ENCODE assay signal across 15 cellular contexts in genomic region chr17:6170349-6170748, GRCh38.
"Had no signal": no experiment of that assay in that cellular context is flagged by ENCODE, and none has a peak within 500 bp of the region (broad histone marks: within the 10 kb centered on the region; RNA-seq: fewer than 3 reads in every experiment).

No MANE protein-coding gene starts in this region.

- H3K27ac Mint-ChIP-seq: activated CD4-positive, alpha-beta memory T cell treated with anti-CD3 and anti-CD28 coated beads, Interleukin-2, amount 10 ng/mL, durations not matched to agents 7 days and 5 days; activated naive CD8-positive, alpha-beta T cell treated with anti-CD3 and anti-CD28 coated beads for 36 hours; activated T-helper 1 cell treated with anti-CD3 and anti-CD28 coated beads, Interleukin-12 subunit alpha, Interleukin-12 subunit beta, Interleukin-2, Interleukin-4 antibody, amounts not matched to agents 30 ng/mL and 10 ng/mL and 1 ng/mL, durations not matched to agents 14 hours and 24 hours and 36 hours had no signal

- ATAC-seq: body of pancreas, left colon had no signal

- DNase-seq: activated CD4-positive, alpha-beta memory T cell treated with anti-CD3 and anti-CD28 coated beads, Interleukin-2, amount 10 ng/mL, durations not matched to agents 7 days and 5 days; activated CD8-positive, alpha-beta memory T cell treated with anti-CD3 and anti-CD28 coated beads, Interleukin-2, amount 50 U/mL, for 48 hours; activated naive CD8-positive, alpha-beta T cell treated with anti-CD3 and anti-CD28 coated beads for 36 hours; amygdala; body of pancreas; left colon; midbrain; ovary; sigmoid colon; spleen; stomach; testis; upper lobe of left lung; WERI-Rb-1 had no signal

- H3K4me1 Mint-ChIP-seq: activated CD4-positive, alpha-beta memory T cell treated with anti-CD3 and anti-CD28 coated beads, Interleukin-2, amount 10 ng/mL, durations not matched to agents 7 days and 5 days; activated naive CD8-positive, alpha-beta T cell treated with anti-CD3 and anti-CD28 coated beads for 36 hours had no signal

- H3K27me3 Mint-ChIP-seq: activated CD4-positive, alpha-beta memory T cell treated with anti-CD3 and anti-CD28 coated beads, Interleukin-2, amount 10 ng/mL, durations not matched to agents 7 days and 5 days had no signal

- H3K36me3 Mint-ChIP-seq: activated naive CD8-positive, alpha-beta T cell treated with anti-CD3 and anti-CD28 coated beads for 36 hours had no signal

- H3K9me3 Mint-ChIP-seq: activated CD4-positive, alpha-beta memory T cell treated with anti-CD3 and anti-CD28 coated beads, Interleukin-2, amount 10 ng/mL, durations not matched to agents 7 days and 5 days; activated naive CD8-positive, alpha-beta T cell treated with anti-CD3 and anti-CD28 coated beads for 36 hours; activated T-helper 1 cell treated with anti-CD3 and anti-CD28 coated beads, Interleukin-12 subunit alpha, Interleukin-12 subunit beta, Interleukin-2, Interleukin-4 antibody, amounts not matched to agents 30 ng/mL and 10 ng/mL and 1 ng/mL, durations not matched to agents 14 hours and 24 hours and 36 hours had no signal

- H3K4me3 Mint-ChIP-seq: activated CD4-positive, alpha-beta memory T cell treated with anti-CD3 and anti-CD28 coated beads, Interleukin-2, amount 10 ng/mL, durations not matched to agents 7 days and 5 days; activated naive CD8-positive, alpha-beta T cell treated with anti-CD3 and anti-CD28 coated beads for 36 hours; activated T-helper 1 cell treated with anti-CD3 and anti-CD28 coated beads, Interleukin-12 subunit alpha, Interleukin-12 subunit beta, Interleukin-2, Interleukin-4 antibody, amounts not matched to agents 30 ng/mL and 10 ng/mL and 1 ng/mL, durations not matched to agents 14 hours and 24 hours and 36 hours had no signal
